ENCODE assay signal across 30 cellular contexts in genomic region chr17:6796017-6796886, GRCh38. TPM values are rescaled to one million over a fixed set of nuclear protein-coding genes. Genes with fewer than 3 reads are reported as not detected.
DNase-seq lines count a peak whose midpoint lies in the region; ATAC-seq, FAIRE-seq and TF ChIP-seq lines count a peak whose summit lies in the region.
"Had no signal": no experiment of that assay in that cellular context is flagged by ENCODE, and none has a peak within 500 bp of the region (broad histone marks: within the 10 kb centered on the region; RNA-seq: fewer than 3 reads in every experiment).

No MANE protein-coding gene starts in this region.

- POLR2A ChIA-PET in endothelial cell of umbilical vein (lab: Charles Lee), result no interaction called here

- intact Hi-C loops in endothelial cell of umbilical vein (cut with micrococcal nuclease) (no loop called here), right lobe of liver (cut with DNase I) (loop anchor here in 1 of 2 donors (10.0 kb wide), 1 partner anchor 91 kb away; no protein-coding TSS in a partner anchor)

- TF ChIP-seq POLR2A in endothelial cell of umbilical vein (IDR thresholded peaks at IDR 0.05; ENCODE audit: low read depth, low read length), result no peak
- TF ChIP-seq POLR2A in right lobe of liver (IDR thresholded peaks at IDR 0.05), result peak; percentile 6

- no peaks in the 10 kb centered on the region for H3K9me1 ChIP-seq in endothelial cell of umbilical vein (replicated peaks; ENCODE audit: control insufficient read depth, extremely low read depth, insufficient read depth, low read length)

- peak; percentile 22 for DNase-seq in OCI-M1 (lab: John Stamatoyannopoulos, UW)
- no peak for DNase-seq in endothelial cell of umbilical vein (ENCODE audit: low read depth, low spot score)
- peak in 1 of 3 donors; percentile 60 for DNase-seq in right lobe of liver
- no peak for DNase-seq in iPS-NIHi11 (ENCODE audit: low spot score)
- no peak for DNase-seq in activated CD4-positive, alpha-beta T cell treated with anti-CD3 and anti-CD28 coated beads for 4 hours
- DNase-seq in stimulated activated CD4-positive, alpha-beta T cell treated with anti-CD3 and anti-CD28 coated beads, Interleukin-12 subunit alpha, Interleukin-12 subunit beta, amount 100 ng/mL, for 4 hours, result no peak
- DNase-seq in NCI-H2227 treated with DMSO at 0.1 percent for 48 hours (lab: John Stamatoyannopoulos, UW), result no peak
- DNase-seq: ACHN; activated CD4-positive, alpha-beta T cell treated with anti-CD3 and anti-CD28 coated beads, Interleukin-2, amount 10 ng/mL, durations not matched to agents 24 days and 14 days; activated naive CD4-positive, alpha-beta T cell treated with anti-CD3 and anti-CD28 coated beads for 36 hours; activated T-cell treated with anti-CD3 and anti-CD28 coated beads, Interleukin-2, amount 50 U/mL, for 72 hours; amniotic stem cell; colonic mucosa; COR-L47; DND-41; H9; midbrain; natural killer cell; NCI-H1436 treated with DMSO at 0.1 percent for 48 hours; NCI-H524; stimulated activated CD4-positive, alpha-beta T cell treated with anti-CD3 and anti-CD28 coated beads, Interleukin-4, amount 100 ng/mL, for 24 hours; stimulated activated naive B cell treated with anti-CD40 and anti-IgM and Interleukin-4, amounts not matched to agents 10 μg/mL and 1 μg/mL and 100 μg/mL, for 72 hours; T-helper 1 cell; testis had no signal

- BruUV-seq in endothelial cell of umbilical vein (replicated peaks; lab: Mats Ljungman, UMichigan), result no TSS peak

- H3K9me3 ChIP-seq in HUES48 (ENCODE audit: control insufficient read depth, insufficient read depth, low read length) (no peaks in the 10 kb centered on the region), endothelial cell of umbilical vein (replicated peaks; ENCODE audit: control insufficient read depth, insufficient read depth, low read length) (no peaks in the 10 kb centered on the region), right lobe of liver (no peaks in the 10 kb centered on the region)
- H3K9me3 ChIP-seq: BLaER1, colonic mucosa, testis, vagina had no signal

- no peaks in the 10 kb centered on the region for H4K20me1 ChIP-seq in endothelial cell of umbilical vein (replicated peaks; ENCODE audit: control insufficient read depth, extremely low read depth, insufficient read depth, low read length)
- H4K20me1 ChIP-seq: BLaER1 had no signal

- H3K9ac ChIP-seq in HUES48 (ENCODE audit: low read depth, low read length) (no peak overlapping the region), endothelial cell of umbilical vein (replicated peaks; ENCODE audit: extremely low read depth, insufficient read depth, low read length) (no peak overlapping the region)
- H3K9ac ChIP-seq: BLaER1 had no signal

- H3K79me2 ChIP-seq in endothelial cell of umbilical vein (ENCODE audit: control insufficient read depth, insufficient read depth, low read length), result no peaks in the 10 kb centered on the region

- CTCF ChIA-PET in endothelial cell of umbilical vein (lab: Charles Lee), result interaction anchor here (0.8 to 1.4 kb wide), 2 partner anchors 9 to 13 kb away, joined by 3 to 4 read pairs; no protein-coding TSS in a partner anchor

- WGBS in right lobe of liver (ENCODE audit: insufficient coverage, low coverage, low lambda C conversion rate, missing lambda C conversion rate), result 21% methylated on average over 10 of the region's 10 CpGs

- FAIRE-seq in endothelial cell of umbilical vein (lab: Jason Lieb, UNC), result peak; percentile 8

- no peaks in the 10 kb centered on the region for H3K36me3 ChIP-seq in HUES48 (ENCODE audit: control insufficient read depth, insufficient read depth, low read length)
- H3K36me3 ChIP-seq in endothelial cell of umbilical vein (ENCODE audit: control insufficient read depth in 2 of 2, extremely low read depth in 1 of 2, insufficient read depth in 2 of 2, low read length in 2 of 2), result no peaks in the 10 kb centered on the region
- H3K36me3 ChIP-seq in right lobe of liver, result no peaks in the 10 kb centered on the region
- H3K36me3 ChIP-seq: BLaER1, colonic mucosa, vagina had no signal

- peak; percentile 57 to 75 (median 60) for ATAC-seq in right lobe of liver
- ATAC-seq: activated T-cell treated with anti-CD3 and anti-CD28 coated beads, Interleukin-2, amount 50 U/mL, for 72 hours; natural killer cell; stimulated activated naive B cell treated with anti-CD40 and anti-IgM and Interleukin-4, amounts not matched to agents 10 μg/mL and 1 μg/mL and 100 μg/mL, for 72 hours had no signal

- H3K27ac ChIP-seq in HUES48 (ENCODE audit: low read depth, low read length) (peak overlapping the region; percentile 64), endothelial cell of umbilical vein (ENCODE audit: insufficient read depth, low read depth, low read length) (no peak overlapping the region), right lobe of liver (peak overlapping the region; percentile 65 to 86 (median 68))
- H3K27ac ChIP-seq: BLaER1, colonic mucosa, testis, vagina had no signal

- dilution Hi-C loops in endothelial cell of umbilical vein (cut with MboI; ENCODE audit: extremely low pct_ligation_motif_present, low sequenced_read_pairs), result no loop called here

- no peak for TF ChIP-seq CTCF in endothelial cell of umbilical vein (IDR thresholded peaks at IDR 0.05; ENCODE audit: extremely low read depth in 1 of 2, insufficient read depth in 1 of 2, low read depth in 1 of 2, low read length in 2 of 2)
- no peak for TF ChIP-seq CTCF in right lobe of liver (IDR thresholded peaks at IDR 0.05)

- H3K27me3 ChIP-seq in HUES48 (ENCODE audit: control insufficient read depth, insufficient read depth, low read length) (no peaks in the 10 kb centered on the region), endothelial cell of umbilical vein (ENCODE audit: control insufficient read depth in 2 of 2, insufficient read depth in 2 of 2, low read length in 2 of 2) (peaks cover 2 to 6% of the 10 kb centered on the region in 2 experiments), right lobe of liver (no peaks in the 10 kb centered on the region)
- H3K27me3 ChIP-seq: BLaER1, colonic mucosa, testis, vagina had no signal

- H2AFZ ChIP-seq in endothelial cell of umbilical vein (ENCODE audit: low read depth, low read length), result no peak overlapping the region

- H3K4me3 ChIP-seq in HUES48 (ENCODE audit: low read depth, low read length) (no peak overlapping the region), endothelial cell of umbilical vein (replicated peaks in 1 of 3; ENCODE audit: insufficient read depth in 1 of 3, low read depth in 1 of 3, low read length in 3 of 3) (no peak overlapping the region), right lobe of liver (no peak overlapping the region)
- H3K4me3 ChIP-seq: BLaER1, colonic mucosa, testis, vagina had no signal

- H3K4me1 ChIP-seq in HUES48 (ENCODE audit: control insufficient read depth, insufficient read depth, low read length) (peaks cover 16% of the 10 kb centered on the region), endothelial cell of umbilical vein (ENCODE audit: control insufficient read depth, extremely low read depth, insufficient read depth, low read length) (no peaks in the 10 kb centered on the region), right lobe of liver (peaks cover 0 to 55% (median 13%) of the 10 kb centered on the region in 4 donors)
- H3K4me1 ChIP-seq: BLaER1, colonic mucosa, testis had no signal

- H3K4me2 ChIP-seq in endothelial cell of umbilical vein (ENCODE audit: insufficient read depth, low read length), result no peak overlapping the region
- H3K4me2 ChIP-seq: BLaER1 had no signal

TF ChIP-seq in endothelial cell of umbilical vein, 7 proteins besides CTCF, POLR2A, EP300 and RAD21:
- TF ChIP-seq JUN (IDR thresholded peaks at IDR 0.05; ENCODE audit: borderline replicate concordance, insufficient read depth, insufficient read length, low read depth) (no peak), MYC (IDR thresholded peaks at IDR 0.05; ENCODE audit: low read depth, low read length) (no peak)
TF ChIP-seq in endothelial cell of umbilical vein: peak in this region for 0.

RNA-seq across cellular contexts. Expression of gene FBXO39, which starts 20.2 kb away (rescaled TPM):
- 0.20 and 0.99 TPM in 2 replicates for total RNA-seq in endothelial cell of umbilical vein
- 2.7 and 3.1 TPM in 2 replicates for polyA plus RNA-seq in endothelial cell of umbilical vein
- 2.3 and 2.9 TPM in 2 replicates for polyA plus RNA-seq in endothelial cell of umbilical vein (2011; cell fraction: cytosol; rRNA removed)
- 4.9 and 5.6 TPM in 2 replicates for polyA plus RNA-seq in endothelial cell of umbilical vein (2011; cell fraction: nucleus; rRNA removed)
- polyA plus RNA-seq in endothelial cell of umbilical vein (2012), result not detected in 2 replicates
- 2.7 and 3.1 TPM in 2 replicates for polyA minus RNA-seq in endothelial cell of umbilical vein
- polyA minus RNA-seq in endothelial cell of umbilical vein (2011; cell fraction: cytosol; rRNA and poly(A)+ RNA removed), result not detected
- 3.4 and 4.3 TPM in 2 replicates for polyA minus RNA-seq in endothelial cell of umbilical vein (2011; cell fraction: nucleus; rRNA and poly(A)+ RNA removed)
- total RNA-seq in right lobe of liver, result 1 to 10 TPM in 1 of 6 experiments, under 1 TPM in 4, not detected in 1; 0.33 to 1.2 (median 0.49) TPM
- total RNA-seq: activated naive CD4-positive, alpha-beta T cell treated with anti-CD3 and anti-CD28 coated beads for 36 hours; colonic mucosa; H9; osteocyte; RPMI7951; SK-MEL-5; vagina had no signal

RNA-seq across cellular contexts. Expression of gene TEKT1, which starts 35.3 kb away (rescaled TPM):
- total RNA-seq in endothelial cell of umbilical vein, result not detected in 2 replicates
- not detected in 2 replicates for polyA plus RNA-seq in endothelial cell of umbilical vein
- not detected in 2 replicates for polyA plus RNA-seq in endothelial cell of umbilical vein (2011; cell fraction: cytosol; rRNA removed)
- polyA plus RNA-seq in endothelial cell of umbilical vein (2011; cell fraction: nucleus; rRNA removed), result 0.08 TPM in 1 of 2 replicates, not detected in the other
- polyA plus RNA-seq in endothelial cell of umbilical vein (2012), result not detected in 2 replicates
- not detected in 2 replicates for polyA minus RNA-seq in endothelial cell of umbilical vein
- polyA minus RNA-seq in endothelial cell of umbilical vein (2011; cell fraction: cytosol; rRNA and poly(A)+ RNA removed), result not detected
- polyA minus RNA-seq in endothelial cell of umbilical vein (2011; cell fraction: nucleus; rRNA and poly(A)+ RNA removed), result not detected in 2 replicates
- total RNA-seq in right lobe of liver, result not detected
- total RNA-seq: activated CD4-positive, alpha-beta T cell treated with anti-CD3 and anti-CD28 coated beads, Interleukin-2, amount 10 ng/mL, durations not matched to agents 24 days and 14 days; activated naive CD4-positive, alpha-beta T cell treated with anti-CD3 and anti-CD28 coated beads for 36 hours; activated T-cell treated with anti-CD3 and anti-CD28 coated beads, Interleukin-2, amount 50 U/mL, for 72 hours; colonic mucosa; H9; natural killer cell; osteocyte; RPMI7951; SK-MEL-5; vagina had no signal

RNA-seq across cellular contexts. Expression of gene XAF1, which starts 40.4 kb away (rescaled TPM):
- total RNA-seq in endothelial cell of umbilical vein, result 15.0 and 21.5 TPM in 2 replicates
- polyA plus RNA-seq in endothelial cell of umbilical vein, result 3.8 and 6.3 TPM in 2 replicates
- 4.8 and 6.5 TPM in 2 replicates for polyA plus RNA-seq in endothelial cell of umbilical vein (2011; cell fraction: cytosol; rRNA removed)
- 33.1 and 34.7 TPM in 2 replicates for polyA plus RNA-seq in endothelial cell of umbilical vein (2011; cell fraction: nucleus; rRNA removed)
- 2.8 and 4.4 TPM in 2 replicates for polyA plus RNA-seq in endothelial cell of umbilical vein (2012)
- polyA minus RNA-seq in endothelial cell of umbilical vein, result 25.2 and 34.8 TPM in 2 replicates
- polyA minus RNA-seq in endothelial cell of umbilical vein (2011; cell fraction: cytosol; rRNA and poly(A)+ RNA removed), result not detected
- polyA minus RNA-seq in endothelial cell of umbilical vein (2011; cell fraction: nucleus; rRNA and poly(A)+ RNA removed), result 20.0 and 26.7 TPM in 2 replicates
- total RNA-seq in right lobe of liver, result 10 to 100 TPM; 15.9 to 76.8 (median 42.7) TPM
- total RNA-seq: H9 had no signal
